Comparison of ENCODE assay signal across 8 cellular contexts in the genomic region with DNA sequence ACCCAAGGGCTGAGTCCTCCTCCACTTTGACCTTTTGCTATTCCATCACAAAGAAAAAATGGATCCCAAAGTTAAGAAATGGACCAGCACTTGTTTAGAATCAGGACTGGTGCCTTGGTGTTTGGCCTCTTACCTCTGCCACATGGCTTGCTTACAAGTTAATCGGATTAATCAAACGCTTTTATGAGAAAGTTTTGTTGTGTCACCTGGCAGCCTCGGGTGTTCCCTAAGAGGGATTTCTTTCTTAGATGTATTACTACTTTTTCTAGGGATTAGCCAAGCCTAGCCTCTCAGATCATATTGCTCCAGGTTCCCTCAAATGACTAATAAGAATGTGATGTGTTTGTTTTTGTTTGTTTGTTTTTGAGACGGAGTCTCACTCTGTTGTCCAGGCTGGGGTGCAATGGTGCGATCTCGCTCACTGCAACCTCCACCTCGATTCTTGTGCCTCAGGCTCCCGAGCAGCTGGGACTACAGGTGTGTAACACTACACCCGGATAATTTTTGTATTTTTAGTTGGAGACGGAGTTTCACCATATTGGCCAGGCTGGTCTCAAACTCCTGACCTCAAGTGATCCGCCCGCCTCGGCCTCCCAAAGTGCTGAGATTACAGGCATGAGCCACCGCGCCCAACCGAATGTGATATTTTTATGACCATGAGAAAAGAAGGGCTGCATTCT. TPM values are rescaled to one million over a fixed set of nuclear protein-coding genes. Genes with fewer than 3 reads are reported as not detected.
DNase-seq lines count a peak whose midpoint lies in the region; ATAC-seq and TF ChIP-seq lines count a peak whose summit lies in the region.

No MANE protein-coding gene starts in this region.

- in situ Hi-C loops in astrocyte of the spinal cord (cut with HindIII; ENCODE audit: low sequenced_read_pairs), result no loop called here

- intact Hi-C loops in left ventricle myocardium superior (cut with micrococcal nuclease), result no loop called here

- no peaks in the 10 kb centered on the region for H3K27me3 ChIP-seq in cardiac muscle cell
- H3K27me3 ChIP-seq in lung (ENCODE audit: control insufficient read depth, insufficient read depth), result no peaks in the 10 kb centered on the region

- H3K4me1 ChIP-seq in cardiac muscle cell (ENCODE audit: low read depth), result peaks cover 7% of the 10 kb centered on the region
- H3K4me1 ChIP-seq in lung (ENCODE audit: control insufficient read depth in 2 of 2, insufficient read depth in 2 of 2, low read length in 2 of 2), result peaks cover 5 to 6% of the 10 kb centered on the region in 2 donors
- H3K4me1 ChIP-seq in urinary bladder (ENCODE audit: insufficient read depth), result no peaks in the 10 kb centered on the region

- DNase-seq in cardiac muscle cell (ENCODE audit: low read depth in 1 of 2, low spot score in 1 of 2) (no peak), left ventricle myocardium superior (no peak), astrocyte of the spinal cord (ENCODE audit: low read depth, low spot score) (no peak), lung (ENCODE audit: low spot score) (no peak), NCI-H128 (lab: John Stamatoyannopoulos, UW; ENCODE audit: unreplicated experiment) (no peak), COLO668 (lab: John Stamatoyannopoulos, UW; ENCODE audit: unreplicated experiment) (no peak), HCEC 1CT (no peak)

- ATAC-seq in left ventricle myocardium superior (no peak), lung (ENCODE audit: insufficient read depth, low FRiP score) (no peak)

- TF ChIP-seq CTCF in cardiac muscle cell (IDR thresholded peaks at IDR 0.05; ENCODE audit: low read depth, low read length) (no peak), astrocyte of the spinal cord (IDR thresholded peaks at IDR 0.05; ENCODE audit: low read depth, low read length) (no peak), lung (IDR thresholded peaks at IDR 0.05; ENCODE audit: control extremely low read depth, extremely low read depth) (no peak)

- peak overlapping the region; percentile 79 for H3K27ac ChIP-seq in cardiac muscle cell
- peak overlapping the region; percentile 84 to 97 for H3K27ac ChIP-seq in lung (ENCODE audit: low read depth in 1 of 2, low read length in 1 of 2)
- peak overlapping the region; percentile 76 for H3K27ac ChIP-seq in urinary bladder (ENCODE audit: low read depth)

- H3K9me3 ChIP-seq in cardiac muscle cell (ENCODE audit: low read depth) (no peaks in the 10 kb centered on the region), lung (ENCODE audit: control insufficient read depth in 2 of 2, insufficient read depth in 1 of 2, low read length in 1 of 2) (no peaks in the 10 kb centered on the region)

- 75 to 84% methylated on average over 16 of the region's 16 CpGs for WGBS in lung, 2 donors
- WGBS in urinary bladder, result 61% methylated on average over 16 of the region's 16 CpGs

- no peaks in the 10 kb centered on the region for H3K36me3 ChIP-seq in cardiac muscle cell
- peaks cover 6 to 10% of the 10 kb centered on the region in 2 donors for H3K36me3 ChIP-seq in lung (ENCODE audit: control insufficient read depth in 2 of 2, insufficient read depth in 2 of 2, low read length in 2 of 2)
- no peaks in the 10 kb centered on the region for H3K36me3 ChIP-seq in urinary bladder (ENCODE audit: insufficient read depth)

- peak overlapping the region; percentile 87 for H3K4me3 ChIP-seq in cardiac muscle cell
- peak overlapping the region; percentile 94 for H3K4me3 ChIP-seq in astrocyte of the spinal cord (ENCODE audit: low read depth, low read length)
- peak overlapping the region; percentile 64 for H3K4me3 ChIP-seq in lung
- H3K4me3 ChIP-seq in urinary bladder (ENCODE audit: low read depth, low read length), result peak overlapping the region; percentile 69

RNA-seq across cellular contexts. Expression of a gene that starts 0.9 kb away (rescaled TPM):
- total RNA-seq in cardiac muscle cell, result 56.6 and 57.1 TPM in 2 replicates
- polyA plus RNA-seq in cardiac muscle cell, result 54.7 and 62.4 TPM in 2 replicates
- 25.3 TPM for total RNA-seq in left ventricle myocardium superior
- total RNA-seq in lung, result 10 to 100 TPM; 50.8 to 57.6 TPM
- polyA plus RNA-seq in lung, result 10 to 100 TPM; 16.1 to 73.3 TPM
- total RNA-seq in urinary bladder, result 71.5 TPM
- polyA plus RNA-seq in urinary bladder, result 90.7 TPM

RNA-seq across cellular contexts. Expression of a gene that starts 39.0 kb away (rescaled TPM):
- total RNA-seq in cardiac muscle cell (not detected in 2 replicates), left ventricle myocardium superior (not detected), lung (under 1 TPM; 0.06 to 0.26 TPM), urinary bladder (0.16 TPM)
- polyA plus RNA-seq in cardiac muscle cell (0.14 and 0.35 TPM in 2 replicates), lung (under 1 TPM in 1 of 2 donors, not detected in 1; 0.06 TPM), urinary bladder (not detected)

RNA-seq across cellular contexts. Expression of a gene that starts 57.7 kb away (rescaled TPM):
- total RNA-seq in cardiac muscle cell (21.2 and 25.4 TPM in 2 replicates), left ventricle myocardium superior (9.0 TPM), lung (10 to 100 TPM; 15.6 to 18.2 TPM), urinary bladder (12.3 TPM)
- polyA plus RNA-seq in cardiac muscle cell (27.0 and 30.2 TPM in 2 replicates), lung (10 to 100 TPM; 13.4 to 20.9 TPM), urinary bladder (19.6 TPM)
